In the genomic region with DNA sequence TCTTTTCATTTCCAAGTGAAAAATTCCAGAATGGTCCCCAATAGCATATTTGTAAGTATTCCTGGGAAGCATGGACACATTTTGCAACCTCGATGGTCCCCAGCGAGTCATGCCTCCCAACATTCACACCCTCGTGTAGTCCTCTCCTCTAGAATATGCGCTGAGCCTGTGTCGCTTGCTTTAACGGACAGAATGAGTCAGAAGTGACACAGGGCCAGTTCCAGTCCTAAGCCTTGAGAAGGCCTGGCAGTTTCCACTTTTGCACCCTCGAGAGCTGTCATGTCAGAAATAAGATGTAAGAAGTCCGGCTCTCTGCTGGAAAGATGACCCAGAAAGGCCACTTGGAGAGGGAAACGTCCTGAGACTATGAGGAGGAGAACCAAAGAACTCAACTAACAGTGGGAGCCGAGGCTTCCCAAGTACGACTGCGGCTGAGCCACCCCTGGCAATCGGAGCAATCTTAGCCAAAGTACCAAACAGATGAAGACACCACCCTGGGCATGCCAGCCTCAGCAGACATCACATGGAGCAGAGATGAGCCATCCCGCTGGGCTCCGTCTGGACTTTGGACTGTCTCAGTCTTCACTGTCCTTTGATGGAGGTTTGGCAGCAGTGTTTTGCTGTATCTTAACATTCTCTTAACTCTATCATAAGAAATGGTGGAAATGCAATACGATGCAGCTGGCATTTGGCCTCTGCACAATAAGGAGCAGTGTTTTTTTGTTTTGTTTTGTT, we compare ENCODE assay signal across 2 cellular contexts.
TF ChIP-seq lines count a peak whose summit lies in the region.

No MANE protein-coding gene starts in this region.

TF ChIP-seq in HEK293T, 16 proteins besides CTCF, POLR2A, EP300 and RAD21 (continued from another document):
- TF ChIP-seq FOXM1 (IDR thresholded peaks at IDR 0.05; ENCODE audit: borderline replicate concordance) (no peak), LEF1 (IDR thresholded peaks at IDR 0.05; ENCODE audit: borderline replicate concordance) (no peak), L3MBTL2 (conservative IDR thresholded peaks at IDR 0.05) (no peak), NFRKB (IDR thresholded peaks at IDR 0.05) (no peak), SP1 (IDR thresholded peaks at IDR 0.05) (no peak), SUZ12 (IDR thresholded peaks at IDR 0.05) (no peak)

TF ChIP-seq in K562, 482 proteins besides CTCF, POLR2A, EP300 and RAD21 (continued from another document):
- peak; percentile 64 for TF ChIP-seq FOSL1 (tag; conservative IDR thresholded peaks at IDR 0.05)
TF ChIP-seq in K562: peak in this region for 1.
